Comparison of ENCODE assay signal across 8 cellular contexts in the genomic region with DNA sequence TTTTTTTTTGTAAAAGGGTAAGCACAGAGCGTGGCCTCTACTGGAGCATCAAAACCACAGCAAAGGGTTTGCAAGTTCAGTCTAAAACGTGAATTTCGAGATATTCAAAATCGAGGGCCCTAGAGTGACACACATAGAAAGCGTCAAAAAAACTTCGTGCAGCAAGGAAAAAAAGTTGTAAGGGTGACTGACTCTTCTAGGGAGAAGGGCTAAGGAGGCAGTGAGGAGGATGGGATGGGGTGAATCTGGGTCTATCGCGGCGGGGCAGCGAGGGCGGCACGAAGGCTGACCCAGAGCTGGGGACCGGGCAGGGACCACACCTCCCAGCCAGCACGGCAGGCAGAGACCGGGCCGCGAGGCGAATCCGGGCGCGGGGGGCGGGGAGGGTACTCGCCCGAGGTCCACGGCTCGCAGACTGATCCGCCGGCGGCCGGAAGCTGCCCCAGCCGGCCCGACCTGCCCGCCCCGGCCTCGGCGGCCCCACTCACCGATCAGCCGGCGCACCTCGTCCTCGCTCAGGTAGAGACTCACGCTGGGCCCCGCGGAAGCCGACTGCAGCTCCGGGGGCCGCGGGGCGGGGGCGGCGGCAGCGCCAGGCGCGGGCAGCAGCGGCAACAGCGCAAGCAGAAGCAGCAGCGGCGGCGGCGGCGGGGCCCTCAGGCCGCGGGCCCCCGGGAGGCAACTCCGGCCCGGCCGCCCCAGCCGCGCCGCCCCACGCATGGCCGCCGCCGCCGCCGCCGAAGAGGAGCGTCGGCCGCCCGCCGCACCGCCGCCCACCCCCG. TPM values are rescaled to one million over a fixed set of nuclear protein-coding genes. Genes with fewer than 3 reads are reported as not detected.
A peak's percentile ranks its signal among the peaks of the same experiment; 100 is the strongest.
DNase-seq lines count a peak whose midpoint lies in the region; ATAC-seq, FAIRE-seq and TF ChIP-seq lines count a peak whose summit lies in the region.

No MANE protein-coding gene starts in this region.

- H3K4me3 ChIP-seq in IMR-90 (ENCODE audit: insufficient read depth, low read depth, low read length) (peak overlapping the region; percentile 71), WERI-Rb-1 (ENCODE audit: low read depth, low read length) (peak overlapping the region; percentile 66), bronchial epithelial cell (ENCODE audit: low read depth, low read length) (peak overlapping the region; percentile 68), keratinocyte (ENCODE audit: control insufficient read depth in 2 of 3, extremely low read depth in 1 of 3, insufficient read depth in 2 of 3, low read depth in 1 of 3, low read length in 3 of 3) (peak overlapping the region; percentile 72 to 95 (median 94))

- peak overlapping the region; percentile 63; the same call in 1 of the 2 replicates for H2AK5ac ChIP-seq in IMR-90 (ENCODE audit: low read depth, low read length)

- H3K9me1 ChIP-seq in IMR-90 (ENCODE audit: insufficient read depth, low read length) (peaks cover 7% of the 10 kb centered on the region), keratinocyte (ENCODE audit: control insufficient read depth, extremely low read depth, insufficient read depth, low read length) (peaks cover 3% of the 10 kb centered on the region)

- H4K8ac ChIP-seq in IMR-90 (ENCODE audit: low read depth in 2 of 2, low read length in 2 of 2): peak overlapping the region in 1 of 2 experiments; percentile 58; a peak in 2 of 4 replicates

- 0% methylated on average over 34 of the region's 85 CpGs; no CpG with 5 or more reads in 1 of the 2 experiments for WGBS in IMR-90 (ENCODE audit: extremely low coverage in 2 of 2, insufficient read length in 1 of 2), 2 experiments

- peak overlapping the region; percentile 72; the same call in 1 of the 2 replicates for H4K5ac ChIP-seq in IMR-90 (ENCODE audit: low read depth, low read length)

- peak overlapping the region; percentile 97 for H2AK9ac ChIP-seq in IMR-90 (replicated peaks; ENCODE audit: low read depth, low read length, poor library complexity)

- CTCF ChIA-PET in IMR-90 (lab: Yijun Ruan, JAX): no interaction called here

- ATAC-seq in GM21619 (IDR thresholded peaks at IDR 0.05; ENCODE audit: unreplicated experiment) (peak; percentile 53), IMR-90 (ENCODE audit: low read depth) (peak; percentile 84)

- H2BK5ac ChIP-seq in IMR-90 (ENCODE audit: low read depth, low read length, poor library complexity, severe bottlenecking): peak overlapping the region; percentile 90

- H2BK20ac ChIP-seq in IMR-90 (ENCODE audit: low read depth, low read length): no peak overlapping the region

- in situ Hi-C loops in IMR-90 (cut with MboI; ENCODE audit: low sequenced_read_pairs): no loop called here

- H3K27ac ChIP-seq in IMR-90 (ENCODE audit: insufficient read depth, low read length) (peak overlapping the region; percentile 79), WERI-Rb-1 (peak overlapping the region; percentile 80), keratinocyte (ENCODE audit: control insufficient read depth, insufficient read depth, low read length) (peak overlapping the region; percentile 73)

- DNase-seq in IMR-90 (peak; percentile 28), WERI-Rb-1 (peak; percentile 64), bronchial epithelial cell (ENCODE audit: low read depth) (peak; percentile 22), keratinocyte (ENCODE audit: low read depth, low spot score) (no peak), epidermal melanocyte (ENCODE audit: insufficient read length, low spot score) (no peak)
- DNase-seq in stimulated activated CD4-positive, alpha-beta T cell treated with anti-CD3 and anti-CD28 coated beads, Interleukin-12 subunit alpha, Interleukin-12 subunit beta, amount 100 ng/mL, for 24 hours (ENCODE audit: low read depth in 2 of 2): peak; percentile 6 to 42

- peak overlapping the region; percentile 90 for H2AFZ ChIP-seq in IMR-90 (replicated peaks; ENCODE audit: low read length, poor library complexity)
- peak overlapping the region; percentile 32 for H2AFZ ChIP-seq in keratinocyte (ENCODE audit: control insufficient read depth, low read length)

- TF ChIP-seq RAD21 in IMR-90 (IDR thresholded peaks at IDR 0.05; ENCODE audit: low read length): no peak

- dilution Hi-C loops in IMR-90 (cut with HindIII; ENCODE audit: low sequenced_read_pairs, unreplicated experiment) (no loop called here), keratinocyte (cut with MboI; ENCODE audit: extremely low pct_ligation_motif_present, low sequenced_read_pairs) (no loop called here)

- H3K9ac ChIP-seq in ES-I3 (ENCODE audit: low read depth, low read length) (peak overlapping the region; percentile 55), IMR-90 (ENCODE audit: low read depth, low read length) (peak overlapping the region; percentile 87), keratinocyte (ENCODE audit: control insufficient read depth, extremely low read depth, insufficient read depth, low read length) (peak overlapping the region; percentile 83)

- peak overlapping the region; percentile 99 for H3K4me2 ChIP-seq in IMR-90 (ENCODE audit: low read depth, low read length)
- peak overlapping the region; percentile 94 for H3K4me2 ChIP-seq in keratinocyte (ENCODE audit: control insufficient read depth, extremely low read depth, insufficient read depth, low read depth, low read length)

- H3K23ac ChIP-seq in IMR-90 (ENCODE audit: low read depth, low read length): peak overlapping the region; percentile 98

- POLR2A ChIA-PET in IMR-90 (lab: Charles Lee; ENCODE audit: unreplicated experiment): interaction anchor here (0.6 kb wide), 1 partner anchor 63 kb away, joined by 5 read pairs; no protein-coding TSS in a partner anchor

- peak overlapping the region; percentile 96 for H3K14ac ChIP-seq in IMR-90 (replicated peaks; ENCODE audit: low read depth, low read length)

- peak overlapping the region; percentile 58 for H4K91ac ChIP-seq in IMR-90 (ENCODE audit: insufficient read depth, low read depth, low read length)

- no peak for TF ChIP-seq CTCF in IMR-90 (conservative IDR thresholded peaks at IDR 0.05; ENCODE audit: low read depth, low read length)
- no peak for TF ChIP-seq CTCF in WERI-Rb-1 (IDR thresholded peaks at IDR 0.05; ENCODE audit: low read depth, low read length)
- TF ChIP-seq CTCF in bronchial epithelial cell (IDR thresholded peaks at IDR 0.05; ENCODE audit: insufficient read depth, low read length, severe bottlenecking): no peak
- no peak for TF ChIP-seq CTCF in keratinocyte (optimal IDR thresholded peaks at IDR 0.05 in 1 of 3, IDR thresholded peaks at IDR 0.05 in 1 of 3, conservative IDR thresholded peaks at IDR 0.05 in 1 of 3; ENCODE audit: extremely low read depth in 1 of 3, insufficient read depth in 2 of 3, low read length in 3 of 3)

- peaks cover 4 to 38% of the 10 kb centered on the region in 2 experiments for H3K79me1 ChIP-seq in IMR-90 (ENCODE audit: low read depth in 1 of 2, low read length in 2 of 2)

- TF ChIP-seq POLR2A in IMR-90 (IDR thresholded peaks at IDR 0.05; ENCODE audit: low read depth, low read length): no peak

- H3K36me3 ChIP-seq in ES-I3 (ENCODE audit: insufficient read depth, low read length): no peaks in the 10 kb centered on the region
- peaks cover 3% of the 10 kb centered on the region for H3K36me3 ChIP-seq in IMR-90 (ENCODE audit: control insufficient read depth, insufficient read depth, low read length)
- peaks cover 3% of the 10 kb centered on the region; the same call in 1 of the 2 replicates for H3K36me3 ChIP-seq in WERI-Rb-1
- H3K36me3 ChIP-seq in bronchial epithelial cell (ENCODE audit: control insufficient read depth, insufficient read depth, low read length): no peaks in the 10 kb centered on the region
- H3K36me3 ChIP-seq in keratinocyte (ENCODE audit: control insufficient read depth in 2 of 2, extremely low read depth in 1 of 2, insufficient read depth in 2 of 2, low read length in 2 of 2): peaks cover 0 to 1% of the 10 kb centered on the region in 2 experiments

- H3K18ac ChIP-seq in IMR-90 (ENCODE audit: low read depth, low read length): peak overlapping the region; percentile 93

- H3K4ac ChIP-seq in IMR-90 (ENCODE audit: low read depth, low read length): peak overlapping the region; percentile 69

- H3K27me3 ChIP-seq in IMR-90 (ENCODE audit: control insufficient read depth, insufficient read depth, low read length) (no peaks in the 10 kb centered on the region), WERI-Rb-1 (ENCODE audit: insufficient read depth, low read depth, severe bottlenecking) (no peaks in the 10 kb centered on the region), bronchial epithelial cell (ENCODE audit: control insufficient read depth, insufficient read depth, low read length) (no peaks in the 10 kb centered on the region), keratinocyte (ENCODE audit: control insufficient read depth, extremely low read depth, insufficient read depth, low read length) (no peaks in the 10 kb centered on the region)

- FAIRE-seq in bronchial epithelial cell (lab: Jason Lieb, UNC): no peak
- no peak for FAIRE-seq in keratinocyte (lab: Jason Lieb, UNC)

- peak overlapping the region; percentile 47; the same call in 1 of the 2 replicates for H3K56ac ChIP-seq in IMR-90 (ENCODE audit: extremely low read depth, insufficient read depth, low read length)

- intact Hi-C loops in IMR-90 (cut with micrococcal nuclease): loop anchor here (5.0 kb wide), 2 partner anchors 38 to 47 kb away; no protein-coding TSS in a partner anchor

- H2BK15ac ChIP-seq in IMR-90 (ENCODE audit: low read depth, low read length): no peak overlapping the region

- H3K4me1 ChIP-seq in ES-I3 (ENCODE audit: insufficient read depth, low read length) (peaks cover 19% of the 10 kb centered on the region), IMR-90 (ENCODE audit: control insufficient read depth, insufficient read depth, low read length) (peaks cover 7% of the 10 kb centered on the region), keratinocyte (ENCODE audit: control insufficient read depth, extremely low read depth, insufficient read depth, low read length) (peaks cover 31% of the 10 kb centered on the region)

- no TSS peak for BruUV-seq in IMR-90 (replicated peaks; lab: Mats Ljungman, UMichigan)

- H2BK120ac ChIP-seq in IMR-90 (ENCODE audit: low read depth, low read length): peak overlapping the region; percentile 51; the same call in 1 of the 2 replicates

- H3K9me3 ChIP-seq in ES-I3 (ENCODE audit: control insufficient read depth, insufficient read depth, low read length) (peaks cover 6% of the 10 kb centered on the region; the same call in 1 of the 2 replicates), IMR-90 (ENCODE audit: control insufficient read depth, insufficient read depth, low read length) (no peaks in the 10 kb centered on the region), WERI-Rb-1 (ENCODE audit: severe bottlenecking) (no peaks in the 10 kb centered on the region), keratinocyte (ENCODE audit: control insufficient read depth, low read depth, low read length) (no peaks in the 10 kb centered on the region)

- peaks cover 38% of the 10 kb centered on the region for H4K20me1 ChIP-seq in IMR-90 (ENCODE audit: insufficient read depth, low read length)
- H4K20me1 ChIP-seq in keratinocyte (ENCODE audit: control insufficient read depth, extremely low read depth, insufficient read depth, low read length): peaks cover 2% of the 10 kb centered on the region

- peaks cover 53% of the 10 kb centered on the region for H3K79me2 ChIP-seq in keratinocyte (ENCODE audit: control insufficient read depth, insufficient read depth, low read length)

RNA-seq across cellular contexts. Expression of a gene that starts 0.5 kb away (rescaled TPM):
- total RNA-seq in IMR-90 (2012; rRNA removed) (106 TPM in 2 replicates), bronchial epithelial cell (85.0 and 85.1 TPM in 2 replicates)
- polyA plus RNA-seq in IMR-90 (2012; rRNA removed) (35.0 and 42.4 TPM in 2 replicates), keratinocyte (55.6 to 82.1 TPM (median 73.7 TPM) in 3 replicates)
- 12.1 and 16.0 TPM in 2 replicates for polyA plus RNA-seq in IMR-90 (2012; cell fraction: cytosol; rRNA removed)
- 16.5 and 76.9 TPM in 2 replicates for polyA plus RNA-seq in IMR-90 (2012; cell fraction: nucleus; rRNA removed; ENCODE audit: low replicate concordance)
- 15.7 TPM for polyA plus RNA-seq in keratinocyte (2011; ENCODE audit: low read depth)
- polyA plus RNA-seq in keratinocyte (2011; cell fraction: cytosol; rRNA removed): 40.0 and 72.0 TPM in 2 replicates
- 95.6 and 96.2 TPM in 2 replicates for polyA plus RNA-seq in keratinocyte (2011; cell fraction: nucleus; rRNA removed)
- 38.6 and 49.7 TPM in 2 replicates for polyA plus RNA-seq in keratinocyte (2012; ENCODE audit: low replicate concordance)
- 63.0 to 115 TPM (median 90.5 TPM) in 3 replicates for polyA minus RNA-seq in keratinocyte
- polyA minus RNA-seq in keratinocyte (2011; cell fraction: cytosol; rRNA and poly(A)+ RNA removed): 38.8 TPM
- polyA minus RNA-seq in keratinocyte (2011; cell fraction: nucleus; rRNA and poly(A)+ RNA removed): 44.5 and 97.3 TPM in 2 replicates

Comparison
In these comparisons a context has a peak if more than half of its experiments do, and no peak if none do; other contexts are left out.
1. DNase-seq: peak in IMR-90 (single experiment), WERI-Rb-1 (single experiment), bronchial epithelial cell (single experiment) and stimulated activated CD4-positive, alpha-beta T cell treated with anti-CD3 and anti-CD28 coated beads, Interleukin-12 subunit alpha, Interleukin-12 subunit beta, amount 100 ng/mL, for 24 hours (2 of 2); none in keratinocyte (single experiment) and epidermal melanocyte (single experiment).
2. Peak in every context shown above with its lines, with median percentiles within 50 percentile points of each other: H3K9ac ChIP-seq, H3K27ac ChIP-seq and H3K4me3 ChIP-seq.